ENCODE assay signal across 1 cellular context in genomic region chr9:35731415-35732184, GRCh38.
A peak's percentile ranks its signal among the peaks of the same experiment; 100 is the strongest.
TF ChIP-seq lines count a peak whose summit lies in the region.

No MANE protein-coding gene starts in this region.

TF ChIP-seq in K562, 482 proteins besides CTCF, POLR2A, EP300 and RAD21 (continued from another document and continues in another):
- TF ChIP-seq ZMIZ1 (IDR thresholded peaks at IDR 0.05; ENCODE audit: low read depth in 2 of 2, low read length in 2 of 2) = no peak
- no peak for TF ChIP-seq CCNT2 (IDR thresholded peaks at IDR 0.05; ENCODE audit: borderline replicate concordance, extremely low read depth, insufficient read length, low read depth, low read length)
- TF ChIP-seq PYGO2 (tag; IDR thresholded peaks at IDR 0.05) = no peak
- no peak for TF ChIP-seq POLR2H (tag; IDR thresholded peaks at IDR 0.05; ENCODE audit: low read depth)
- TF ChIP-seq PBX2 (CRISPR knock-in tag; IDR thresholded peaks at IDR 0.05; ENCODE audit: low read depth) = no peak
- no peak for TF ChIP-seq PBX2 (tag; conservative IDR thresholded peaks at IDR 0.05; ENCODE audit: low read depth)
- no peak for TF ChIP-seq ZBTB17 (CRISPR knock-in tag; IDR thresholded peaks at IDR 0.05)
- TF ChIP-seq POLR3G (IDR thresholded peaks at IDR 0.05; ENCODE audit: extremely low read depth, insufficient read length, insufficient replicate concordance) = no peak
- TF ChIP-seq TAF7 (tag; IDR thresholded peaks at IDR 0.05) = no peak
- TF ChIP-seq ASH1L (IDR thresholded peaks at IDR 0.05; ENCODE audit: borderline replicate concordance, low read depth, partially characterized antibody) = no peak
- no peak for TF ChIP-seq CREBBP (IDR thresholded peaks at IDR 0.05; ENCODE audit: low read depth, low read length)
- no peak for TF ChIP-seq MEIS2 (IDR thresholded peaks at IDR 0.05; ENCODE audit: partially characterized antibody)
- no peak for TF ChIP-seq ZBTB8A (IDR thresholded peaks at IDR 0.05; ENCODE audit: partially characterized antibody)
- TF ChIP-seq CGGBP1 (CRISPR knock-in tag; IDR thresholded peaks at IDR 0.05) = no peak
- TF ChIP-seq CAMTA2 (CRISPR knock-in tag; conservative IDR thresholded peaks at IDR 0.05) = no peak
- TF ChIP-seq, protein P1, sequence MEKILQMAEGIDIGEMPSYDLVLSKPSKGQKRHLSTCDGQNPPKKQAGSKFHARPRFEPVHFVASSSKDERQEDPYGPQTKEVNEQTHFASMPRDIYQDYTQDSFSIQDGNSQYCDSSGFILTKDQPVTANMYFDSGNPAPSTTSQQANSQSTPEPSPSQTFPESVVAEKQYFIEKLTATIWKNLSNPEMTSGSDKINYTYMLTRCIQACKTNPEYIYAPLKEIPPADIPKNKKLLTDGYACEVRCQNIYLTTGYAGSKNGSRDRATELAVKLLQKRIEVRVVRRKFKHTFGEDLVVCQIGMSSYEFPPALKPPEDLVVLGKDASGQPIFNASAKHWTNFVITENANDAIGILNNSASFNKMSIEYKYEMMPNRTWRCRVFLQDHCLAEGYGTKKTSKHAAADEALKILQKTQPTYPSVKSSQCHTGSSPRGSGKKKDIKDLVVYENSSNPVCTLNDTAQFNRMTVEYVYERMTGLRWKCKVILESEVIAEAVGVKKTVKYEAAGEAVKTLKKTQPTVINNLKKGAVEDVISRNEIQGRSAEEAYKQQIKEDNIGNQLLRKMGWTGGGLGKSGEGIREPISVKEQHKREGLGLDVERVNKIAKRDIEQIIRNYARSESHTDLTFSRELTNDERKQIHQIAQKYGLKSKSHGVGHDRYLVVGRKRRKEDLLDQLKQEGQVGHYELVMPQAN (IDR thresholded peaks at IDR 0.05; ENCODE audit: borderline replicate concordance) = no peak
- TF ChIP-seq ZNF668 (CRISPR knock-in tag; IDR thresholded peaks at IDR 0.05) = no peak
- no peak for TF ChIP-seq ZNF239 (CRISPR knock-in tag; IDR thresholded peaks at IDR 0.05)
- no peak for TF ChIP-seq CHD1 (IDR thresholded peaks at IDR 0.05; ENCODE audit: low read length)
- TF ChIP-seq MAFK (IDR thresholded peaks at IDR 0.05; ENCODE audit: low read length) = no peak
- TF ChIP-seq ZNF282 (CRISPR knock-in tag; IDR thresholded peaks at IDR 0.05) = no peak
- no peak for TF ChIP-seq KDM4B (IDR thresholded peaks at IDR 0.05; ENCODE audit: borderline replicate concordance in 2 of 2, low read depth in 1 of 2)
- no peak for TF ChIP-seq NFIX (CRISPR knock-in tag; IDR thresholded peaks at IDR 0.05; ENCODE audit: low read depth)
- peak; percentile 80 for TF ChIP-seq ARID1B (IDR thresholded peaks at IDR 0.05)
- TF ChIP-seq EHMT2 (IDR thresholded peaks at IDR 0.05) = no peak
- TF ChIP-seq LEF1 (IDR thresholded peaks at IDR 0.05) = 0 out of 2 replicates have a peak, but pooled peaks have one; percentile 52
- no peak; the same call in 1 of the 2 replicates for TF ChIP-seq ZNF592 (IDR thresholded peaks at IDR 0.05)
- TF ChIP-seq ID3 (CRISPR knock-in tag; IDR thresholded peaks at IDR 0.05) = no peak
- TF ChIP-seq ID3 (tag; IDR thresholded peaks at IDR 0.05) = no peak
- TF ChIP-seq SRSF1 (IDR thresholded peaks at IDR 0.05; ENCODE audit: low read depth, low read length) = no peak
- TF ChIP-seq EZH2 (IDR thresholded peaks at IDR 0.05; ENCODE audit: borderline replicate concordance, low read depth, low read length) = no peak
- no peak for TF ChIP-seq USF2 (CRISPR knock-in tag; IDR thresholded peaks at IDR 0.05)
- no peak for TF ChIP-seq NUFIP1 (IDR thresholded peaks at IDR 0.05; ENCODE audit: partially characterized antibody)
- TF ChIP-seq SMAD4 (CRISPR knock-in tag; conservative IDR thresholded peaks at IDR 0.05) = no peak
- TF ChIP-seq ZBTB12 (CRISPR knock-in tag; IDR thresholded peaks at IDR 0.05) = 0 out of 2 replicates have a peak, but pooled peaks have one; percentile 22
- TF ChIP-seq DPF2 (IDR thresholded peaks at IDR 0.05) = peak; percentile 81
- TF ChIP-seq SIN3B (IDR thresholded peaks at IDR 0.05; ENCODE audit: low read depth) = no peak
- no peak for TF ChIP-seq ZFP30 (CRISPR knock-in tag; IDR thresholded peaks at IDR 0.05; ENCODE audit: borderline replicate concordance)
- no peak for TF ChIP-seq DDX20 (tag; IDR thresholded peaks at IDR 0.05; ENCODE audit: low read depth)
- TF ChIP-seq ZNF695 (CRISPR knock-in tag; IDR thresholded peaks at IDR 0.05) = no peak
- TF ChIP-seq THRAP3 (IDR thresholded peaks at IDR 0.05; ENCODE audit: borderline replicate concordance) = no peak
- TF ChIP-seq, protein P2, sequence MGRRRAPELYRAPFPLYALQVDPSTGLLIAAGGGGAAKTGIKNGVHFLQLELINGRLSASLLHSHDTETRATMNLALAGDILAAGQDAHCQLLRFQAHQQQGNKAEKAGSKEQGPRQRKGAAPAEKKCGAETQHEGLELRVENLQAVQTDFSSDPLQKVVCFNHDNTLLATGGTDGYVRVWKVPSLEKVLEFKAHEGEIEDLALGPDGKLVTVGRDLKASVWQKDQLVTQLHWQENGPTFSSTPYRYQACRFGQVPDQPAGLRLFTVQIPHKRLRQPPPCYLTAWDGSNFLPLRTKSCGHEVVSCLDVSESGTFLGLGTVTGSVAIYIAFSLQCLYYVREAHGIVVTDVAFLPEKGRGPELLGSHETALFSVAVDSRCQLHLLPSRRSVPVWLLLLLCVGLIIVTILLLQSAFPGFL (CRISPR knock-in tag; IDR thresholded peaks at IDR 0.05) = no peak
- no peak for TF ChIP-seq MYNN (IDR thresholded peaks at IDR 0.05)
- no peak for TF ChIP-seq MYNN (CRISPR knock-in tag; IDR thresholded peaks at IDR 0.05)
- 0 out of 2 replicates have a peak, but pooled peaks have one; percentile 26 for TF ChIP-seq MTA1 (IDR thresholded peaks at IDR 0.05; ENCODE audit: borderline replicate concordance)
- peak; percentile 55; the same call in 1 of the 2 replicates for TF ChIP-seq PHF8 (IDR thresholded peaks at IDR 0.05; ENCODE audit: borderline replicate concordance, low read length)
- no peak for TF ChIP-seq RBM34 (IDR thresholded peaks at IDR 0.05; ENCODE audit: borderline replicate concordance, insufficient read depth, low read length)
- TF ChIP-seq ESRRB (CRISPR knock-in tag; IDR thresholded peaks at IDR 0.05; ENCODE audit: borderline replicate concordance) = no peak
- no peak for TF ChIP-seq SFPQ (IDR thresholded peaks at IDR 0.05; ENCODE audit: low read depth, low read length)
- TF ChIP-seq FOXK2 (conservative IDR thresholded peaks at IDR 0.05 in 1 of 2, IDR thresholded peaks at IDR 0.05 in 1 of 2; ENCODE audit: low read depth in 2 of 2) = no peak
- TF ChIP-seq GABPB2 (CRISPR knock-in tag; conservative IDR thresholded peaks at IDR 0.05) = no peak
